Comparison of ENCODE assay signal across 23 cellular contexts in the genomic region with DNA sequence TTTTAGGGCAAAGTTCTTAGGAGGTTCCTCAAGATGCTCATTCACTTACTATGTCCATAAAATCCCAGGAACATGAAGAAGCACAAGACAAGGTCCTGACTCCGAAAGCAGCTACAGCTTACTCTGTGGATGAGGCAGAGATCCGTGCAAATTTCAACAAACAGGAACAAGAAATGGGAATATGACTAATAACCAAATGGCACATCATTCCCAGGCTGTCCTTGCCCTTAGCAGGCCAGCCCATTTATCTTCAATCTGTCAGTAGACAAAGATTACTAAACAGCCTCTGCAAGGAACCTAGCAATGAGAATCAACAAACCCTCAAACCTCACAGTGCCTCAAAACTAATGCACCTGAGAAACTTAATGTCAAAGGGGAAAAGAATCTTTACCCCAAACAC. TPM values are rescaled to one million over a fixed set of nuclear protein-coding genes. Genes with fewer than 3 reads are reported as not detected.
DNase-seq lines count a peak whose midpoint lies in the region; ATAC-seq, FAIRE-seq and TF ChIP-seq lines count a peak whose summit lies in the region.
"Had no signal": no experiment of that assay in that cellular context is flagged by ENCODE, and none has a peak within 500 bp of the region (broad histone marks: within the 10 kb centered on the region; RNA-seq: fewer than 3 reads in every experiment).

No MANE protein-coding gene starts in this region.

- 0% methylated on average over 2 of the region's 2 CpGs for WGBS in K562 (ENCODE audit: insufficient coverage, low coverage, missing lambda C conversion rate)

- H3K36me3 ChIP-seq in K562 (ENCODE audit: control insufficient read depth, insufficient read depth, low read length): no peaks in the 10 kb centered on the region
- H3K36me3 ChIP-seq in uterus: no peaks in the 10 kb centered on the region
- no peaks in the 10 kb centered on the region; the same call in 1 of the 2 replicates for H3K36me3 ChIP-seq in GM23338 (ENCODE audit: insufficient read depth)
- H3K36me3 ChIP-seq: thyroid gland had no signal

- no peak for FAIRE-seq in K562 (lab: Jason Lieb, UNC)
- FAIRE-seq: H54 had no signal

- H3K27ac ChIP-seq in K562 (ENCODE audit: extremely low read depth, low read depth, low read length): no peak overlapping the region
- H3K27ac ChIP-seq in uterus: peak overlapping the region; percentile 92 to 98
- H3K27ac ChIP-seq in GM23338 (ENCODE audit: low read depth): no peak overlapping the region
- H3K27ac ChIP-seq: parathyroid adenoma, thyroid gland had no signal

- no peak for TF ChIP-seq EP300 in K562 (IDR thresholded peaks at IDR 0.05; ENCODE audit: low read length)

- H3K4me1 Mint-ChIP-seq in GM23338: peaks cover 30% of the 10 kb centered on the region

- intact Hi-C loops in K562 (cut with micrococcal nuclease): no loop called here
- intact Hi-C loops in uterus (cut with DNase I; ENCODE audit: low total_unique reads): no loop called here

- TF ChIP-seq POLR2A in K562 (conservative IDR thresholded peaks at IDR 0.05) (no peak), uterus (IDR thresholded peaks at IDR 0.05) (no peak)

- ATAC-seq in K562 (no peak), GM23338 (no peak)
- ATAC-seq: activated naive CD4-positive, alpha-beta T cell treated with anti-CD3 and anti-CD28 coated beads, Interleukin-2, amount 50 U/mL, for 72 hours; right cardiac atrium had no signal

- no peak overlapping the region for H3K9ac ChIP-seq in K562 (ENCODE audit: insufficient read depth in 1 of 2, low read depth in 2 of 2, low read length in 2 of 2)
- H3K9ac ChIP-seq: parathyroid adenoma had no signal

- TF ChIP-seq CTCF in K562 (IDR thresholded peaks at IDR 0.05 in 2 of 3, conservative IDR thresholded peaks at IDR 0.05 in 1 of 3; ENCODE audit: insufficient read depth in 2 of 3, low read depth in 1 of 3, low read length in 3 of 3) (no peak), fibroblast of villous mesenchyme (IDR thresholded peaks at IDR 0.05; ENCODE audit: insufficient read depth, low read depth, low read length) (no peak), uterus (IDR thresholded peaks at IDR 0.05) (no peak), GM23338 (conservative IDR thresholded peaks at IDR 0.05; ENCODE audit: low read depth in 2 of 2) (no peak)

- H3K79me2 ChIP-seq in K562 (ENCODE audit: control insufficient read depth, insufficient read depth, low read length): no peaks in the 10 kb centered on the region
- no peaks in the 10 kb centered on the region for H3K79me2 ChIP-seq in GM23338 (replicated peaks; ENCODE audit: insufficient read depth)
- H3K79me2 ChIP-seq: parathyroid adenoma had no signal

- BruUV-seq in K562 (replicated peaks; lab: Mats Ljungman, UMichigan): no TSS peak

- no peak overlapping the region for H3K27ac Mint-ChIP-seq in GM23338
- H3K27ac Mint-ChIP-seq: activated CD4-positive, alpha-beta T cell treated with anti-CD3 and anti-CD28 coated beads, Interleukin-2, amount 10 ng/mL, durations not matched to agents 7 days and 5 days; activated naive CD4-positive, alpha-beta T cell treated with anti-CD3 and anti-CD28 coated beads, Interleukin-2, amount 50 U/mL, for 72 hours had no signal

- H3F3A ChIP-seq in GM23338 (replicated peaks; ENCODE audit: low read depth): no peaks in the 10 kb centered on the region

- H4K20me1 ChIP-seq in K562 (replicated peaks; ENCODE audit: control insufficient read depth, insufficient read depth, low read length) (no peaks in the 10 kb centered on the region), GM23338 (replicated peaks; ENCODE audit: insufficient read depth) (peaks cover 4% of the 10 kb centered on the region; the same call in 1 of the 2 replicates)

- no peaks in the 10 kb centered on the region for H3K9me1 ChIP-seq in K562 (ENCODE audit: control insufficient read depth, insufficient read depth, low read length)

- POLR2A ChIA-PET in K562 (lab: Yijun Ruan, JAX): no interaction called here

- in situ Hi-C loops in K562 (cut with MboI): no loop called here

- H2AFZ ChIP-seq in K562 (ENCODE audit: low read depth, low read length) (no peak overlapping the region), GM23338 (no peak overlapping the region)
- H2AFZ ChIP-seq: parathyroid adenoma had no signal

- no peaks in the 10 kb centered on the region; the same call in 2 of the 3 replicates for H3K9me3 Mint-ChIP-seq in GM23338
- H3K9me3 Mint-ChIP-seq: activated CD4-positive, alpha-beta T cell treated with anti-CD3 and anti-CD28 coated beads, Interleukin-2, amount 10 ng/mL, durations not matched to agents 7 days and 5 days; activated naive CD4-positive, alpha-beta T cell treated with anti-CD3 and anti-CD28 coated beads, Interleukin-2, amount 50 U/mL, for 72 hours; CD8-positive, alpha-beta memory T cell had no signal

- H3K4me2 ChIP-seq in K562 (ENCODE audit: insufficient read depth, low read length): no peak overlapping the region
- no peak overlapping the region for H3K4me2 ChIP-seq in GM23338

- H3K9me2 ChIP-seq in GM23338 (ENCODE audit: insufficient read depth): peaks cover 9% of the 10 kb centered on the region; the same call in 1 of the 2 replicates

- no peak overlapping the region for H3K4me3 Mint-ChIP-seq in GM23338
- H3K4me3 Mint-ChIP-seq: activated CD4-positive, alpha-beta T cell treated with anti-CD3 and anti-CD28 coated beads, Interleukin-2, amount 10 ng/mL, durations not matched to agents 7 days and 5 days; CD8-positive, alpha-beta memory T cell had no signal

- H3K36me3 Mint-ChIP-seq in GM23338 (ENCODE audit: low read depth): no peaks in the 10 kb centered on the region
- H3K36me3 Mint-ChIP-seq: activated naive CD4-positive, alpha-beta T cell treated with anti-CD3 and anti-CD28 coated beads, Interleukin-2, amount 50 U/mL, for 72 hours had no signal

- CTCF ChIA-PET in K562 (lab: Yijun Ruan, JAX; ENCODE audit: low intra/inter-chr PET ratio): no interaction called here

- H3K27me3 ChIP-seq in K562 (ENCODE audit: control insufficient read depth in 2 of 2, insufficient read depth in 2 of 2, low read length in 2 of 2) (peaks cover 0 to 5% of the 10 kb centered on the region in 2 experiments; a peak in 1 of 5 replicates), uterus (no peaks in the 10 kb centered on the region), GM23338 (ENCODE audit: insufficient read depth) (peaks cover 46% of the 10 kb centered on the region)
- H3K27me3 ChIP-seq: thyroid gland had no signal

- H3K4me1 ChIP-seq in K562 (replicated peaks in 1 of 2; ENCODE audit: control insufficient read depth in 2 of 2, insufficient read depth in 2 of 2, low read length in 2 of 2) (peaks cover 5 to 8% of the 10 kb centered on the region in 2 experiments; a peak in 2 of 5 replicates), uterus (peaks cover 4 to 5% of the 10 kb centered on the region in 2 donors), GM23338 (ENCODE audit: insufficient read depth) (peaks cover 25% of the 10 kb centered on the region)
- H3K4me1 ChIP-seq: parathyroid adenoma had no signal

- DNase-seq in HT1080 (ENCODE audit: low read depth) (peak; percentile 23), K562 (ENCODE audit: extremely low read depth in 1 of 4, low spot score in 3 of 4) (no peak), fibroblast of villous mesenchyme (ENCODE audit: low read depth) (peak; percentile 28), uterus (no peak), GM23338 (ENCODE audit: low spot score) (no peak), NOMO-1 treated with dmso at 0.1 percent for 144 hours (lab: John Stamatoyannopoulos, UW; ENCODE audit: unreplicated experiment) (no peak), NCI-H748 (lab: John Stamatoyannopoulos, UW; ENCODE audit: unreplicated experiment) (no peak)
- DNase-seq: activated CD4-positive, alpha-beta T cell treated with anti-CD3 and anti-CD28 coated beads, Interleukin-2, amount 10 ng/mL, durations not matched to agents 7 days and 5 days; CD8-positive, alpha-beta memory T cell; Kasumi-1; kidney glomerular epithelial cell; NCI-H1048; NCI-H187; NCI-H69; right cardiac atrium; stimulated activated CD4-positive, alpha-beta T cell treated with anti-CD3 and anti-CD28 coated beads, Interleukin-12 subunit alpha, Interleukin-12 subunit beta, amount 100 ng/mL, for 4 hours; stimulated activated naive CD4-positive, alpha-beta T cell treated with Interleukin-2 at 50 U/mL for 16 hours; thyroid gland had no signal

- no peak for TF ChIP-seq RAD21 in K562 (CRISPR knock-in tag; conservative IDR thresholded peaks at IDR 0.05 in 1 of 2, IDR thresholded peaks at IDR 0.05 in 1 of 2)

- no peak overlapping the region for H3K4me3 ChIP-seq in K562
- no peak overlapping the region for H3K4me3 ChIP-seq in fibroblast of villous mesenchyme (ENCODE audit: low read depth, low read length)
- H3K4me3 ChIP-seq in uterus: no peak overlapping the region
- no peak overlapping the region for H3K4me3 ChIP-seq in GM23338
- H3K4me3 ChIP-seq: lung, thyroid gland had no signal

- peaks cover 40% of the 10 kb centered on the region for H3K27me3 Mint-ChIP-seq in GM23338 (ENCODE audit: insufficient read depth, low read depth, poor library complexity)

- H3K9me3 ChIP-seq in K562 (replicated peaks; ENCODE audit: control insufficient read depth, insufficient read depth, low read depth, low read length) (no peaks in the 10 kb centered on the region), uterus (no peaks in the 10 kb centered on the region)
- H3K9me3 ChIP-seq: thyroid gland had no signal

RNA-seq across cellular contexts. Expression of a gene that starts 5.0 kb away (rescaled TPM):
- total RNA-seq in HT1080 (2014; rRNA removed; shearing (Covaris generic)): 1.8 and 2.3 TPM in 2 replicates
- 1.7 and 1.8 TPM in 2 replicates for polyA plus RNA-seq in HT1080 (2015; cell fraction: cytosol; rRNA removed)
- polyA plus RNA-seq in HT1080 (2015; cell fraction: nucleus; rRNA removed): 0.43 and 1.3 TPM in 2 replicates
- not detected in 2 replicates for total RNA-seq in K562 (2011; cell fraction: chromatin; rRNA removed; ENCODE audit: low replicate concordance)
- total RNA-seq in K562 (2011; cell fraction: nucleolus; rRNA removed): not detected in 2 replicates
- total RNA-seq in K562 (2011; cell fraction: nucleoplasm; rRNA removed): not detected in 2 replicates
- total RNA-seq in K562 (2014; rRNA removed): not detected in 2 replicates
- not detected in 2 replicates for total RNA-seq in K562 (2014; rRNA removed; fragmentation: Illumina TruSeq; extraction: Trizol)
- total RNA-seq in K562 (2015; rRNA removed; fragmentation: Illumina TruSeq; extraction: Trizol): not detected in 2 replicates
- total RNA-seq in K562 (2021): 0.11 TPM in 1 of 2 replicates, not detected in the other
- not detected in 2 replicates for polyA plus RNA-seq in K562 (2011; rRNA removed)
- polyA plus RNA-seq in K562 (2011; cell fraction: cytosol; rRNA removed): not detected in 2 replicates
- polyA plus RNA-seq in K562 (2011; cell fraction: nucleus; rRNA removed): not detected in 2 replicates
- 0.06 and 0.08 TPM in 2 replicates for polyA plus RNA-seq in K562 (2012)
- polyA plus RNA-seq in K562 (2014; fragmentation: Illumina TruSeq; extraction: Trizol): not detected in 2 replicates
- under 1 TPM in 1 of 2 experiments, not detected in 1; 0.13 TPM for polyA plus RNA-seq in K562 (2014; fragmentation: Nextera tagmentation; extraction: Ambion mirVana)
- polyA plus RNA-seq in K562 (2014; rRNA removed): not detected in 2 replicates
- polyA minus RNA-seq in K562 (2011; rRNA and poly(A)+ RNA removed): not detected in 2 replicates
- not detected in 2 replicates for polyA minus RNA-seq in K562 (2011; cell fraction: cytosol; rRNA and poly(A)+ RNA removed)
- polyA minus RNA-seq in K562 (2011; cell fraction: nucleus; rRNA and poly(A)+ RNA removed): not detected in 2 replicates
- 0.43 and 0.64 TPM in 2 replicates for total RNA-seq in fibroblast of villous mesenchyme
- 100 to 1,000 TPM in 1 of 4 donors, 10 to 100 TPM in 3; 20.0 to 173 (median 43.2) TPM for total RNA-seq in uterus
- total RNA-seq in GM23338 (2014; rRNA removed; shearing (Covaris generic)): 0.31 and 0.54 TPM in 2 replicates
- 0.21 and 0.23 TPM in 2 replicates for polyA plus RNA-seq in GM23338 (2016; fragmentation: Nextera tagmentation; extraction: Ambion mirVana)
- total RNA-seq: activated CD4-positive, alpha-beta T cell treated with anti-CD3 and anti-CD28 coated beads, Interleukin-2, amount 10 ng/mL, durations not matched to agents 7 days and 5 days; epithelial cell of proximal tubule had no signal
- polyA plus RNA-seq: CD8-positive, alpha-beta memory T cell had no signal

Comparison
In these comparisons a context has a peak if more than half of its experiments do, and no peak if none do; other contexts are left out.
1. DNase-seq: peak in HT1080 (single experiment) and fibroblast of villous mesenchyme (single experiment); none in K562 (0 of 4), uterus (0 of 2), GM23338 (single experiment), NOMO-1 treated with dmso at 0.1 percent for 144 hours (single experiment) and NCI-H748 (single experiment).
2. H3K27ac ChIP-seq: peak in uterus (2 of 2); none in K562 (single experiment) and GM23338 (single experiment).